Comparison of ENCODE assay signal across 1 cellular context in the genomic region with DNA sequence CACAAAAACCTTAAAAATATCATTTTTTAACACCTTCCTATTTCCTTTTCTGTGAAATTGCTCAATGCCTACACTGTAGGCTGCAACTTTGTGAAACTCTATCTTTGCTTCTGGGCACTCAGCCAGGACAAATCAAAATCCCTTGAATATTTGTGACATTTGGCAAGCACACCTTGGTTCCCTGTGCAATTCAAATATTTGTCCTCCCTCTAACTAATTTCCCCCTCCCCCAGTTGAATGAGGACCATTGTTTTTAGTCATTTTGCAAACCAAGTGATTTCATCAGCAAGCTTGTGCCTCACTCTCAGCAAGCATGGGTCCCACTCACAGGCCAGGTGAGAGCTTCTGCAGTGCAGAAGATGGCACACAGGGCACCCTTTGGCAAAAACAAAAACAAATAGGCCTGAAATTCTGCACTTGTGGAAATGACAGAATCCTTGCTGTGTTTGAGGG.
TF ChIP-seq lines count a peak whose summit lies in the region.

No MANE protein-coding gene starts in this region.

TF ChIP-seq in H1, 55 proteins besides CTCF, POLR2A, EP300 and RAD21:
- no peak for TF ChIP-seq ATF2 (IDR thresholded peaks at IDR 0.05; ENCODE audit: low read length)
